ENCODE assay signal across 25 cellular contexts in genomic region chr4:124868495-124868894, GRCh38.
DNase-seq lines count a peak whose midpoint lies in the region; ATAC-seq and TF ChIP-seq lines count a peak whose summit lies in the region.
"Had no signal": no experiment of that assay in that cellular context is flagged by ENCODE, and none has a peak within 500 bp of the region (broad histone marks: within the 10 kb centered on the region; RNA-seq: fewer than 3 reads in every experiment).

No MANE protein-coding gene starts in this region.

- no peaks in the 10 kb centered on the region for H3K9me3 ChIP-seq in smooth muscle cell (replicated peaks; ENCODE audit: low read depth)
- H3K9me3 ChIP-seq: Caco-2 had no signal

- no peaks in the 10 kb centered on the region for H3K36me3 ChIP-seq in smooth muscle cell (ENCODE audit: low read depth)

- H3K27ac ChIP-seq in VCaP: peak overlapping the region; percentile 19; the same call in 1 of the 2 replicates
- peak overlapping the region; percentile 69 for H3K27ac ChIP-seq in smooth muscle cell (ENCODE audit: low read depth)
- H3K27ac ChIP-seq: C4-2B had no signal

- H3F3A ChIP-seq in smooth muscle cell (ENCODE audit: low read depth): no peaks in the 10 kb centered on the region

- no peak overlapping the region for H3K4me2 ChIP-seq in smooth muscle cell

- no peaks in the 10 kb centered on the region for H3K27me3 ChIP-seq in smooth muscle cell (ENCODE audit: low read depth)

- DNase-seq in cardiac fibroblast (ENCODE audit: low read depth in 2 of 2) (peak; percentile 21 to 67), fibroblast of pulmonary artery (ENCODE audit: low read depth) (peak; percentile 23), smooth muscle cell (lab: John Stamatoyannopoulos, UW; ENCODE audit: unreplicated experiment) (no peak), 8988T (no peak), NCI-H1417 treated with DMSO at 0.1 percent for 48 hours (lab: John Stamatoyannopoulos, UW) (no peak), midbrain (lab: John Stamatoyannopoulos, UW) (no peak)
- DNase-seq: Caco-2; CD8-positive, alpha-beta T cell; DMS79 treated with DMSO at 0.1 percent for 48 hours; GF-D8; Kasumi-1; MM.1S; NCI-H1048; NCI-H1417; NCI-H1694 treated with DMSO at 0.1 percent for 48 hours; NCI-H2081; NCI-H2227 treated with DMSO at 0.1 percent for 48 hours; NCI-H526 treated with DMSO at 0.1 percent for 48 hours; SHP77 treated with DMSO at 0.1 percent for 48 hours had no signal

- H3K4me1 ChIP-seq in smooth muscle cell (ENCODE audit: low read depth): peaks cover 14% of the 10 kb centered on the region
- H3K4me1 ChIP-seq: Caco-2 had no signal

- 93% methylated on average over 2 of the region's 2 CpGs for WGBS in smooth muscle cell (ENCODE audit: low lambda C conversion rate)

- no peaks in the 10 kb centered on the region for H3K79me2 ChIP-seq in smooth muscle cell (ENCODE audit: low read depth)

- no peak overlapping the region for H2AFZ ChIP-seq in smooth muscle cell (ENCODE audit: low read depth)

- H4K20me1 ChIP-seq in smooth muscle cell (ENCODE audit: low read depth): no peaks in the 10 kb centered on the region

- no peak for ATAC-seq in HG03571 (IDR thresholded peaks at IDR 0.05; ENCODE audit: unreplicated experiment)
- ATAC-seq: CD8-positive, alpha-beta T cell; HepG2; K562; Panc1 had no signal

- no peak for TF ChIP-seq CTCF in VCaP (conservative IDR thresholded peaks at IDR 0.05)
- TF ChIP-seq CTCF in cardiac fibroblast (IDR thresholded peaks at IDR 0.05; ENCODE audit: low read depth, low read length): no peak
- TF ChIP-seq CTCF in fibroblast of pulmonary artery (IDR thresholded peaks at IDR 0.05; ENCODE audit: low read length, missing control alignments): no peak
- TF ChIP-seq CTCF in smooth muscle cell (IDR thresholded peaks at IDR 0.05; ENCODE audit: borderline replicate concordance, insufficient read depth, poor library complexity, severe bottlenecking): no peak

- H3K9ac ChIP-seq in smooth muscle cell (ENCODE audit: low read depth): no peak overlapping the region

- no peak overlapping the region for H3K4me3 ChIP-seq in cardiac fibroblast (replicated peaks in 1 of 2; ENCODE audit: low read depth in 2 of 2, low read length in 2 of 2)
- H3K4me3 ChIP-seq in fibroblast of pulmonary artery (replicated peaks; ENCODE audit: low read depth, low read length): no peak overlapping the region
- H3K4me3 ChIP-seq in smooth muscle cell: no peak overlapping the region
- H3K4me3 ChIP-seq: K562 had no signal

Comparison
In these comparisons a context has a peak if more than half of its experiments do, and no peak if none do; other contexts are left out.
1. DNase-seq: peak in cardiac fibroblast (2 of 2) and fibroblast of pulmonary artery (single experiment); none in smooth muscle cell (single experiment), 8988T (single experiment), NCI-H1417 treated with DMSO at 0.1 percent for 48 hours (single experiment) and midbrain (single experiment).